9 cellular contexts compared by ENCODE assay signal in genomic region chr2:54999182-54999581, GRCh38. TPM values are rescaled to one million over a fixed set of nuclear protein-coding genes. Genes with fewer than 3 reads are reported as not detected.
DNase-seq lines count a peak whose midpoint lies in the region; ATAC-seq, FAIRE-seq and TF ChIP-seq lines count a peak whose summit lies in the region.
"Had no signal": no experiment of that assay in that cellular context is flagged by ENCODE, and none has a peak within 500 bp of the region (broad histone marks: within the 10 kb centered on the region; RNA-seq: fewer than 3 reads in every experiment).

No MANE protein-coding gene starts in this region.

- H3K23ac ChIP-seq in neuronal stem cell (ENCODE audit: low read depth, low read length, poor library complexity), result no peak overlapping the region

- H2BK120ac ChIP-seq in neuronal stem cell (ENCODE audit: low read depth, low read length), result no peak overlapping the region

- H3K79me1 ChIP-seq in neuronal stem cell (ENCODE audit: low read depth, low read length), result peaks cover 1% of the 10 kb centered on the region

- H4K8ac ChIP-seq in neuronal stem cell (ENCODE audit: low read depth, low read length), result no peak overlapping the region

- H3K27ac ChIP-seq in A549, result no peak overlapping the region
- H3K27ac ChIP-seq in stomach, result no peak overlapping the region
- no peak overlapping the region for H3K27ac ChIP-seq in neuronal stem cell (replicated peaks; ENCODE audit: low read length)

- ATAC-seq in A549 (0 out of 6 replicates have a peak, but pooled peaks of 1 of the 2 experiments have one; percentile 18), HG03280 (IDR thresholded peaks at IDR 0.05; ENCODE audit: unreplicated experiment) (no peak)

- FAIRE-seq in A549 (lab: Jason Lieb, UNC), result no peak
- FAIRE-seq: G401.6 had no signal

- DNase-seq in A549 (ENCODE audit: low read depth in 1 of 2, low spot score in 1 of 2) (no peak), GM20000 (ENCODE audit: low spot score) (peak; percentile 22), OCI-M1 (lab: John Stamatoyannopoulos, UW) (peak; percentile 81), fibroblast of gingiva (ENCODE audit: low read depth) (peak; percentile 78), mesenteric fat pad (ENCODE audit: low spot score) (no peak), stomach (no peak), neuronal stem cell (ENCODE audit: low spot score) (no peak)

- H2BK12ac ChIP-seq in neuronal stem cell (ENCODE audit: low read length), result no peak overlapping the region

- no peak for TF ChIP-seq RAD21 in A549 (conservative IDR thresholded peaks at IDR 0.05 in 1 of 2, IDR thresholded peaks at IDR 0.05 in 1 of 2)

- intact Hi-C loops in stomach (cut with DNase I; ENCODE audit: low total_unique reads), result no loop called here

- TF ChIP-seq CTCF in A549 (IDR thresholded peaks at IDR 0.05), result no peak
- TF ChIP-seq CTCF in GM20000 (IDR thresholded peaks at IDR 0.05; ENCODE audit: extremely low read depth, missing control alignments), result no peak
- no peak for TF ChIP-seq CTCF in stomach (IDR thresholded peaks at IDR 0.05)

- CTCF ChIA-PET in A549 (lab: Yijun Ruan, JAX), result interaction anchor here (1.1 to 1.4 kb wide), 4 partner anchors 11 to 100 kb away, joined by 3 to 4 read pairs (median 4); no protein-coding TSS in a partner anchor

- no peak overlapping the region for H4K91ac ChIP-seq in neuronal stem cell (ENCODE audit: low read depth, low read length, poor library complexity)

- no peak overlapping the region for H2AFZ ChIP-seq in neuronal stem cell (ENCODE audit: low read length)

- H3K18ac ChIP-seq in neuronal stem cell (ENCODE audit: low read length), result no peak overlapping the region

- H3K27me3 ChIP-seq in stomach (no peaks in the 10 kb centered on the region), neuronal stem cell (ENCODE audit: control insufficient read depth in 3 of 3, insufficient read depth in 3 of 3, low read depth in 1 of 3, low read length in 3 of 3) (no peaks in the 10 kb centered on the region)

- no peak overlapping the region for H3K4ac ChIP-seq in neuronal stem cell (ENCODE audit: low read length)

- peaks cover 59% of the 10 kb centered on the region for H3K4me1 ChIP-seq in A549
- peaks cover 11 to 100% (median 63%) of the 10 kb centered on the region in 4 donors for H3K4me1 ChIP-seq in stomach
- peaks cover 2 to 4% of the 10 kb centered on the region in 2 donors for H3K4me1 ChIP-seq in neuronal stem cell (ENCODE audit: control insufficient read depth in 2 of 2, insufficient read depth in 1 of 2, low read depth in 1 of 2, low read length in 2 of 2)

- H3K14ac ChIP-seq in neuronal stem cell (ENCODE audit: low read length), result no peak overlapping the region

- H3K4me2 ChIP-seq in A549 (peak overlapping the region; percentile 35), neuronal stem cell (ENCODE audit: insufficient read depth, low read length, poor library complexity, severe bottlenecking) (no peak overlapping the region)

- WGBS in A549 (ENCODE audit: missing lambda C conversion rate), result 40% methylated on average over 3 of the region's 3 CpGs
- WGBS in stomach, 5 donors, result 8 to 15% (median 10%) methylated on average over 3 of the region's 3 CpGs
- no CpG with 5 or more reads among the region's 3 CpGs for WGBS in neuronal stem cell (ENCODE audit: extremely low coverage in 2 of 2, insufficient read length in 2 of 2, insufficient replicate concordance in 1 of 2), 2 donors

- POLR2A ChIA-PET in A549 (lab: Yijun Ruan, JAX), result interaction anchor here (0.9 kb wide), 1 partner anchor 233 kb away, joined by 3 read pairs; the partner anchor contains the start of genes CLHC1 and RPS27A

- H3K9me3 ChIP-seq in A549 (no peaks in the 10 kb centered on the region), stomach (no peaks in the 10 kb centered on the region), neuronal stem cell (replicated peaks in 1 of 2; ENCODE audit: control insufficient read depth in 2 of 2, insufficient read depth in 1 of 2, low read depth in 1 of 2, low read length in 2 of 2) (peaks cover 0 to 3% of the 10 kb centered on the region in 2 donors)

- H2BK5ac ChIP-seq in neuronal stem cell (ENCODE audit: low read length), result no peak overlapping the region

- no peak overlapping the region for H3K4me3 ChIP-seq in A549
- no peak overlapping the region for H3K4me3 ChIP-seq in stomach
- no peak overlapping the region for H3K4me3 ChIP-seq in neuronal stem cell (ENCODE audit: low read length in 2 of 2)

- no peak overlapping the region for H2AK5ac ChIP-seq in neuronal stem cell (ENCODE audit: low read depth, low read length)

- TF ChIP-seq EP300 in A549 (IDR thresholded peaks at IDR 0.05) (no peak), stomach (IDR thresholded peaks at IDR 0.05) (no peak)

- H3K9ac ChIP-seq in neuronal stem cell (ENCODE audit: low read depth, low read length, poor library complexity), result no peak overlapping the region

- H2BK15ac ChIP-seq in neuronal stem cell (ENCODE audit: low read length), result no peak overlapping the region

- no peak for TF ChIP-seq POLR2A in A549 (IDR thresholded peaks at IDR 0.05; ENCODE audit: low read length)
- no peak for TF ChIP-seq POLR2A in stomach (IDR thresholded peaks at IDR 0.05)

- no peaks in the 10 kb centered on the region for H3K36me3 ChIP-seq in stomach
- peaks cover 0 to 26% of the 10 kb centered on the region in 2 donors for H3K36me3 ChIP-seq in neuronal stem cell (replicated peaks in 1 of 2; ENCODE audit: control insufficient read depth in 2 of 2, insufficient read depth in 2 of 2, low read length in 2 of 2)

TF ChIP-seq in A549, 52 proteins besides CTCF, POLR2A, EP300 and RAD21:
- TF ChIP-seq, protein P1, sequence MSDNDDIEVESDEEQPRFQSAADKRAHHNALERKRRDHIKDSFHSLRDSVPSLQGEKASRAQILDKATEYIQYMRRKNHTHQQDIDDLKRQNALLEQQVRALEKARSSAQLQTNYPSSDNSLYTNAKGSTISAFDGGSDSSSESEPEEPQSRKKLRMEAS (IDR thresholded peaks at IDR 0.05), result no peak
- no peak for TF ChIP-seq NFE2L2 (conservative IDR thresholded peaks at IDR 0.05; ENCODE audit: low read length)
- no peak for TF ChIP-seq PHF8 (IDR thresholded peaks at IDR 0.05; ENCODE audit: borderline replicate concordance, low read depth)
- no peak for TF ChIP-seq FOSB (CRISPR knock-in tag; IDR thresholded peaks at IDR 0.05)
- no peak for TF ChIP-seq POLR2AphosphoS2 (conservative IDR thresholded peaks at IDR 0.05; ENCODE audit: low read length)
- no peak for TF ChIP-seq HOXB13 (CRISPR knock-in tag; IDR thresholded peaks at IDR 0.05; ENCODE audit: low read depth)
- TF ChIP-seq BCL3 (IDR thresholded peaks at IDR 0.05), result no peak

RNA-seq across cellular contexts. Expression of gene RTN4, which starts 51.1 kb away (rescaled TPM):
- polyA plus RNA-seq in A549 (2011; rRNA removed) (302 and 336 TPM in 2 replicates), A549 (2017; fragmentation: RNase III; extraction: RNeasy Plus Mini Kit Qiagen cat#74134 plus additional on column Dnase treatment) (367 to 403 TPM (median 394 TPM) in 3 replicates), stomach (100 to 1,000 TPM in 1 of 3 donors, 10 to 100 TPM in 2; 40.8 to 116 (median 48.7) TPM)
- 195 and 217 TPM in 2 replicates for polyA plus RNA-seq in A549 (2012; cell fraction: cytosol; rRNA removed)
- polyA plus RNA-seq in A549 (2012; cell fraction: nucleus; rRNA removed), result 194 and 224 TPM in 2 replicates
- polyA minus RNA-seq in A549 (2011; rRNA and poly(A)+ RNA removed), result 164 and 187 TPM in 2 replicates
- total RNA-seq in mesenteric fat pad (681 TPM), stomach (100 to 1,000 TPM; 114 to 463 (median 173) TPM)
- 173 TPM for polyA plus RNA-seq in neuronal stem cell (2013, experiment 1 of 2)
- polyA plus RNA-seq in neuronal stem cell (2013, experiment 2 of 2), result 179 TPM

Comparison
In these comparisons a context has a peak if more than half of its experiments do, and no peak if none do; other contexts are left out.
1. DNase-seq: peak in GM20000 (single experiment), OCI-M1 (single experiment) and fibroblast of gingiva (single experiment); none in A549 (0 of 2), mesenteric fat pad (single experiment), stomach (single experiment) and neuronal stem cell (single experiment).